Comparison of ENCODE assay signal across 1 cellular context in the genomic region with DNA sequence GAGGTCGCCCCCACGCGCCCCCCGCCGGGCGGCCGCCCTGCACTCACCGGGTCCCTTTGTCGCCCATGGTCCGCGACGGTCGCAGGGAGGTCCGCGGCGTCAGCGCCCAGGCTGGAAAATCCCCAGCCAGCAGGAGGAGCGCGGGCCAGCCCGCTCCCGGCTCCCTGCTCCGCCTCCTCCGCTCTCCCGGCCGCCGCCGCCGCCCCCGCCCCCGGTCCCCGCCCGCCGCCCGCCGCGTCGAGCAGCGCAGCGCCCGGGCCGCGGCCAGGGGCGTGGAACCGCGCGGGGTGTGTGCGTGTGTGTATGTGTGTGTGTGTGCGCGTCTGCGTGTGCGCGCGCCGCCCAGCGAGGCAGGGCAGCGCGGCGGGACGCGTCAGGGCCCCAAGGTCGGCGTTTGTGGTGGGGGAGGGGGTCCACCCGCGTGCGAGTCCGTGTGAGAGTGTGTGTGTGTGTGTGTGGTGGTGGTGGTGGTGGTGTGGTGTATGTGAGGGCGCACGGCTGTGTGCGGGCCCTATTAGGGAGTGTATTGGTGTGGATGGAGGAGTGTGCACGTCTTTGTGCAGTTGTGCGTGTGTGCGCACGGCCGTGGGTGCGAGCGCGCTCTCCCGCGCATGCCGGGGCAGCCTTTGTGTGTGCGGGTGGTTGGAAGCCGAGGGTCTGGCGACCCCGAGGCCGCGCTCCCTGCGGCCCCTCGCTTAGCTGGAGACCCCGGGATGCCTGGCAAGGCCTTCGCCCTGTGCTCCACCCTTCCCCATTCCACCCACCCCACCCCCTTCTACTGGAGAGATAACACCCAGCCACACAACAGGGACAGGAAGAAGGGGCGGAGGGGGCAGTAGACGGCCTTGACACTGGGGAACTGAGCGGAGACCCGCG.
TF ChIP-seq lines count a peak whose summit lies in the region.

A gene (minus strand): TSS at position 121 of the 876 bp plus-strand sequence. CDS start 54 bp downstream, at position 67.

TF ChIP-seq in HepG2, 621 proteins besides CTCF, POLR2A, EP300 and RAD21 (continued from another document and continues in another):
- TF ChIP-seq, protein P1, sequence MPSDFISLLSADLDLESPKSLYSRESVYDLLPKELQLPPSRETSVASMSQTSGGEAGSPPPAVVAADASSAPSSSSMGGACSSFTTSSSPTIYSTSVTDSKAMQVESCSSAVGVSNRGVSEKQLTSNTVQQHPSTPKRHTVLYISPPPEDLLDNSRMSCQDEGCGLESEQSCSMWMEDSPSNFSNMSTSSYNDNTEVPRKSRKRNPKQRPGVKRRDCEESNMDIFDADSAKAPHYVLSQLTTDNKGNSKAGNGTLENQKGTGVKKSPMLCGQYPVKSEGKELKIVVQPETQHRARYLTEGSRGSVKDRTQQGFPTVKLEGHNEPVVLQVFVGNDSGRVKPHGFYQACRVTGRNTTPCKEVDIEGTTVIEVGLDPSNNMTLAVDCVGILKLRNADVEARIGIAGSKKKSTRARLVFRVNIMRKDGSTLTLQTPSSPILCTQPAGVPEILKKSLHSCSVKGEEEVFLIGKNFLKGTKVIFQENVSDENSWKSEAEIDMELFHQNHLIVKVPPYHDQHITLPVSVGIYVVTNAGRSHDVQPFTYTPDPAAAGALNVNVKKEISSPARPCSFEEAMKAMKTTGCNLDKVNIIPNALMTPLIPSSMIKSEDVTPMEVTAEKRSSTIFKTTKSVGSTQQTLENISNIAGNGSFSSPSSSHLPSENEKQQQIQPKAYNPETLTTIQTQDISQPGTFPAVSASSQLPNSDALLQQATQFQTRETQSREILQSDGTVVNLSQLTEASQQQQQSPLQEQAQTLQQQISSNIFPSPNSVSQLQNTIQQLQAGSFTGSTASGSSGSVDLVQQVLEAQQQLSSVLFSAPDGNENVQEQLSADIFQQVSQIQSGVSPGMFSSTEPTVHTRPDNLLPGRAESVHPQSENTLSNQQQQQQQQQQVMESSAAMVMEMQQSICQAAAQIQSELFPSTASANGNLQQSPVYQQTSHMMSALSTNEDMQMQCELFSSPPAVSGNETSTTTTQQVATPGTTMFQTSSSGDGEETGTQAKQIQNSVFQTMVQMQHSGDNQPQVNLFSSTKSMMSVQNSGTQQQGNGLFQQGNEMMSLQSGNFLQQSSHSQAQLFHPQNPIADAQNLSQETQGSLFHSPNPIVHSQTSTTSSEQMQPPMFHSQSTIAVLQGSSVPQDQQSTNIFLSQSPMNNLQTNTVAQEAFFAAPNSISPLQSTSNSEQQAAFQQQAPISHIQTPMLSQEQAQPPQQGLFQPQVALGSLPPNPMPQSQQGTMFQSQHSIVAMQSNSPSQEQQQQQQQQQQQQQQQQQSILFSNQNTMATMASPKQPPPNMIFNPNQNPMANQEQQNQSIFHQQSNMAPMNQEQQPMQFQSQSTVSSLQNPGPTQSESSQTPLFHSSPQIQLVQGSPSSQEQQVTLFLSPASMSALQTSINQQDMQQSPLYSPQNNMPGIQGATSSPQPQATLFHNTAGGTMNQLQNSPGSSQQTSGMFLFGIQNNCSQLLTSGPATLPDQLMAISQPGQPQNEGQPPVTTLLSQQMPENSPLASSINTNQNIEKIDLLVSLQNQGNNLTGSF (CRISPR knock-in tag; IDR thresholded peaks at IDR 0.05): no peak
- TF ChIP-seq, protein P2, sequence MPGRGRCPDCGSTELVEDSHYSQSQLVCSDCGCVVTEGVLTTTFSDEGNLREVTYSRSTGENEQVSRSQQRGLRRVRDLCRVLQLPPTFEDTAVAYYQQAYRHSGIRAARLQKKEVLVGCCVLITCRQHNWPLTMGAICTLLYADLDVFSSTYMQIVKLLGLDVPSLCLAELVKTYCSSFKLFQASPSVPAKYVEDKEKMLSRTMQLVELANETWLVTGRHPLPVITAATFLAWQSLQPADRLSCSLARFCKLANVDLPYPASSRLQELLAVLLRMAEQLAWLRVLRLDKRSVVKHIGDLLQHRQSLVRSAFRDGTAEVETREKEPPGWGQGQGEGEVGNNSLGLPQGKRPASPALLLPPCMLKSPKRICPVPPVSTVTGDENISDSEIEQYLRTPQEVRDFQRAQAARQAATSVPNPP (CRISPR knock-in tag; IDR thresholded peaks at IDR 0.05): no peak
- TF ChIP-seq ZNF644 (CRISPR knock-in tag; IDR thresholded peaks at IDR 0.05; ENCODE audit: low read depth) (peak; percentile 12; the same call in 1 of the 2 replicates), SALL2 (CRISPR knock-in tag; IDR thresholded peaks at IDR 0.05) (no peak), ONECUT2 (CRISPR knock-in tag; IDR thresholded peaks at IDR 0.05) (no peak), SRSF9 (IDR thresholded peaks at IDR 0.05; ENCODE audit: borderline replicate concordance, insufficient read depth, low read depth, low read length, poor library complexity, severe bottlenecking) (no peak), RARA (CRISPR knock-in tag; IDR thresholded peaks at IDR 0.05) (peak; percentile 87), ZNF337 (CRISPR knock-in tag; IDR thresholded peaks at IDR 0.05; ENCODE audit: borderline replicate concordance, low read depth) (no peak), ATF7 (IDR thresholded peaks at IDR 0.05) (no peak), ATF7 (CRISPR knock-in tag; IDR thresholded peaks at IDR 0.05) (no peak; the same call in 1 of the 2 replicates), THYN1 (CRISPR knock-in tag; IDR thresholded peaks at IDR 0.05; ENCODE audit: borderline replicate concordance, low read depth) (no peak), ZNF256 (CRISPR knock-in tag; conservative IDR thresholded peaks at IDR 0.05) (no peak), REL (CRISPR knock-in tag; conservative IDR thresholded peaks at IDR 0.05) (no peak; the same call in 1 of the 2 replicates), ZNF451 (CRISPR knock-in tag; IDR thresholded peaks at IDR 0.05) (0 out of 2 replicates have a peak, but pooled peaks have one; percentile 69), SOX6 (IDR thresholded peaks at IDR 0.05) (no peak), SOX6 (CRISPR knock-in tag; IDR thresholded peaks at IDR 0.05) (peak; percentile 87), ZNF331 (CRISPR knock-in tag; IDR thresholded peaks at IDR 0.05) (peak; percentile 65), ZNF747 (CRISPR knock-in tag; IDR thresholded peaks at IDR 0.05; ENCODE audit: borderline replicate concordance) (0 out of 2 replicates have a peak, but pooled peaks have one; percentile 2), ZZZ3 (CRISPR knock-in tag; IDR thresholded peaks at IDR 0.05; ENCODE audit: borderline replicate concordance) (no peak), XBP1 (CRISPR knock-in tag; IDR thresholded peaks at IDR 0.05) (no peak), ZNF367 (CRISPR knock-in tag; IDR thresholded peaks at IDR 0.05; ENCODE audit: borderline replicate concordance) (no peak; the same call in 1 of the 2 replicates), ZNF44 (CRISPR knock-in tag; IDR thresholded peaks at IDR 0.05) (peak; percentile 49; the same call in 1 of the 2 replicates), ZFP62 (CRISPR knock-in tag; IDR thresholded peaks at IDR 0.05) (no peak), HOXA9 (CRISPR knock-in tag; IDR thresholded peaks at IDR 0.05; ENCODE audit: borderline replicate concordance) (peak; percentile 78; the same call in 1 of the 2 replicates), KLF9 (CRISPR knock-in tag; IDR thresholded peaks at IDR 0.05; ENCODE audit: low read depth) (no peak), ZNF773 (CRISPR knock-in tag; IDR thresholded peaks at IDR 0.05; ENCODE audit: borderline replicate concordance) (no peak), ZNF253 (CRISPR knock-in tag; IDR thresholded peaks at IDR 0.05; ENCODE audit: borderline replicate concordance) (0 out of 2 replicates have a peak, but pooled peaks have one; percentile 52), ZNF607 (CRISPR knock-in tag; IDR thresholded peaks at IDR 0.05; ENCODE audit: borderline replicate concordance) (peak; percentile 62; the same call in 1 of the 2 replicates), NR2F6 (IDR thresholded peaks at IDR 0.05) (peak; percentile 84), NR2F6 (CRISPR knock-in tag; IDR thresholded peaks at IDR 0.05) (peak; percentile 94), ZMYM2 (CRISPR knock-in tag; IDR thresholded peaks at IDR 0.05) (peak; percentile 42; the same call in 1 of the 2 replicates), ZFP41 (CRISPR knock-in tag; IDR thresholded peaks at IDR 0.05; ENCODE audit: borderline replicate concordance) (no peak; the same call in 1 of the 2 replicates), ZNF777 (CRISPR knock-in tag; IDR thresholded peaks at IDR 0.05) (peak; percentile 76), ZNF460 (CRISPR knock-in tag; IDR thresholded peaks at IDR 0.05; ENCODE audit: borderline replicate concordance) (no peak), ZMYM4 (CRISPR knock-in tag; IDR thresholded peaks at IDR 0.05) (no peak)
- TF ChIP-seq, protein P3, sequence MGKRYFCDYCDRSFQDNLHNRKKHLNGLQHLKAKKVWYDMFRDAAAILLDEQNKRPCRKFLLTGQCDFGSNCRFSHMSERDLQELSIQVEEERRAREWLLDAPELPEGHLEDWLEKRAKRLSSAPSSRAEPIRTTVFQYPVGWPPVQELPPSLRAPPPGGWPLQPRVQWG (CRISPR knock-in tag; IDR thresholded peaks at IDR 0.05; ENCODE audit: borderline replicate concordance, low read depth): no peak
- TF ChIP-seq, protein P4, sequence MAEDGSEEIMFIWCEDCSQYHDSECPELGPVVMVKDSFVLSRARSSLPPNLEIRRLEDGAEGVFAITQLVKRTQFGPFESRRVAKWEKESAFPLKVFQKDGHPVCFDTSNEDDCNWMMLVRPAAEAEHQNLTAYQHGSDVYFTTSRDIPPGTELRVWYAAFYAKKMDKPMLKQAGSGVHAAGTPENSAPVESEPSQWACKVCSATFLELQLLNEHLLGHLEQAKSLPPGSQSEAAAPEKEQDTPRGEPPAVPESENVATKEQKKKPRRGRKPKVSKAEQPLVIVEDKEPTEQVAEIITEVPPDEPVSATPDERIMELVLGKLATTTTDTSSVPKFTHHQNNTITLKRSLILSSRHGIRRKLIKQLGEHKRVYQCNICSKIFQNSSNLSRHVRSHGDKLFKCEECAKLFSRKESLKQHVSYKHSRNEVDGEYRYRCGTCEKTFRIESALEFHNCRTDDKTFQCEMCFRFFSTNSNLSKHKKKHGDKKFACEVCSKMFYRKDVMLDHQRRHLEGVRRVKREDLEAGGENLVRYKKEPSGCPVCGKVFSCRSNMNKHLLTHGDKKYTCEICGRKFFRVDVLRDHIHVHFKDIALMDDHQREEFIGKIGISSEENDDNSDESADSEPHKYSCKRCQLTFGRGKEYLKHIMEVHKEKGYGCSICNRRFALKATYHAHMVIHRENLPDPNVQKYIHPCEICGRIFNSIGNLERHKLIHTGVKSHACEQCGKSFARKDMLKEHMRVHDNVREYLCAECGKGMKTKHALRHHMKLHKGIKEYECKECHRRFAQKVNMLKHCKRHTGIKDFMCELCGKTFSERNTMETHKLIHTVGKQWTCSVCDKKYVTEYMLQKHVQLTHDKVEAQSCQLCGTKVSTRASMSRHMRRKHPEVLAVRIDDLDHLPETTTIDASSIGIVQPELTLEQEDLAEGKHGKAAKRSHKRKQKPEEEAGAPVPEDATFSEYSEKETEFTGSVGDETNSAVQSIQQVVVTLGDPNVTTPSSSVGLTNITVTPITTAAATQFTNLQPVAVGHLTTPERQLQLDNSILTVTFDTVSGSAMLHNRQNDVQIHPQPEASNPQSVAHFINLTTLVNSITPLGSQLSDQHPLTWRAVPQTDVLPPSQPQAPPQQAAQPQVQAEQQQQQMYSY (CRISPR knock-in tag; IDR thresholded peaks at IDR 0.05): 0 out of 2 replicates have a peak, but pooled peaks have one; percentile 14
- TF ChIP-seq, protein P5, sequence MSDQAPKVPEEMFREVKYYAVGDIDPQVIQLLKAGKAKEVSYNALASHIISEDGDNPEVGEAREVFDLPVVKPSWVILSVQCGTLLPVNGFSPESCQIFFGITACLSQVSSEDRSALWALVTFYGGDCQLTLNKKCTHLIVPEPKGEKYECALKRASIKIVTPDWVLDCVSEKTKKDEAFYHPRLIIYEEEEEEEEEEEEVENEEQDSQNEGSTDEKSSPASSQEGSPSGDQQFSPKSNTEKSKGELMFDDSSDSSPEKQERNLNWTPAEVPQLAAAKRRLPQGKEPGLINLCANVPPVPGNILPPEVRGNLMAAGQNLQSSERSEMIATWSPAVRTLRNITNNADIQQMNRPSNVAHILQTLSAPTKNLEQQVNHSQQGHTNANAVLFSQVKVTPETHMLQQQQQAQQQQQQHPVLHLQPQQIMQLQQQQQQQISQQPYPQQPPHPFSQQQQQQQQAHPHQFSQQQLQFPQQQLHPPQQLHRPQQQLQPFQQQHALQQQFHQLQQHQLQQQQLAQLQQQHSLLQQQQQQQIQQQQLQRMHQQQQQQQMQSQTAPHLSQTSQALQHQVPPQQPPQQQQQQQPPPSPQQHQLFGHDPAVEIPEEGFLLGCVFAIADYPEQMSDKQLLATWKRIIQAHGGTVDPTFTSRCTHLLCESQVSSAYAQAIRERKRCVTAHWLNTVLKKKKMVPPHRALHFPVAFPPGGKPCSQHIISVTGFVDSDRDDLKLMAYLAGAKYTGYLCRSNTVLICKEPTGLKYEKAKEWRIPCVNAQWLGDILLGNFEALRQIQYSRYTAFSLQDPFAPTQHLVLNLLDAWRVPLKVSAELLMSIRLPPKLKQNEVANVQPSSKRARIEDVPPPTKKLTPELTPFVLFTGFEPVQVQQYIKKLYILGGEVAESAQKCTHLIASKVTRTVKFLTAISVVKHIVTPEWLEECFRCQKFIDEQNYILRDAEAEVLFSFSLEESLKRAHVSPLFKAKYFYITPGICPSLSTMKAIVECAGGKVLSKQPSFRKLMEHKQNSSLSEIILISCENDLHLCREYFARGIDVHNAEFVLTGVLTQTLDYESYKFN (CRISPR knock-in tag; conservative IDR thresholded peaks at IDR 0.05): peak; percentile 93
- TF ChIP-seq, protein P6, sequence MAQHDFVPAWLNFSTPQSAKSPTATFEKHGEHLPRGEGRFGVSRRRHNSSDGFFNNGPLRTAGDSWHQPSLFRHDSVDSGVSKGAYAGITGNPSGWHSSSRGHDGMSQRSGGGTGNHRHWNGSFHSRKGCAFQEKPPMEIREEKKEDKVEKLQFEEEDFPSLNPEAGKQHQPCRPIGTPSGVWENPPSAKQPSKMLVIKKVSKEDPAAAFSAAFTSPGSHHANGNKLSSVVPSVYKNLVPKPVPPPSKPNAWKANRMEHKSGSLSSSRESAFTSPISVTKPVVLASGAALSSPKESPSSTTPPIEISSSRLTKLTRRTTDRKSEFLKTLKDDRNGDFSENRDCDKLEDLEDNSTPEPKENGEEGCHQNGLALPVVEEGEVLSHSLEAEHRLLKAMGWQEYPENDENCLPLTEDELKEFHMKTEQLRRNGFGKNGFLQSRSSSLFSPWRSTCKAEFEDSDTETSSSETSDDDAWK (CRISPR knock-in tag; IDR thresholded peaks at IDR 0.05): no peak
- TF ChIP-seq, protein P7, sequence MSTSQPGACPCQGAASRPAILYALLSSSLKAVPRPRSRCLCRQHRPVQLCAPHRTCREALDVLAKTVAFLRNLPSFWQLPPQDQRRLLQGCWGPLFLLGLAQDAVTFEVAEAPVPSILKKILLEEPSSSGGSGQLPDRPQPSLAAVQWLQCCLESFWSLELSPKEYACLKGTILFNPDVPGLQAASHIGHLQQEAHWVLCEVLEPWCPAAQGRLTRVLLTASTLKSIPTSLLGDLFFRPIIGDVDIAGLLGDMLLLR (CRISPR knock-in tag; IDR thresholded peaks at IDR 0.05): no peak
